In genomic region chr1:87024936-87025537, GRCh38 we compare ENCODE assay signal across 9 cellular contexts.
DNase-seq lines count a peak whose midpoint lies in the region; ATAC-seq, FAIRE-seq and TF ChIP-seq lines count a peak whose summit lies in the region.
"Had no signal": no experiment of that assay in that cellular context is flagged by ENCODE, and none has a peak within 500 bp of the region (broad histone marks: within the 10 kb centered on the region; RNA-seq: fewer than 3 reads in every experiment).

No MANE protein-coding gene starts in this region.

- no peaks in the 10 kb centered on the region for H3K36me3 Mint-ChIP-seq in glutamatergic neuron (ENCODE audit: unreplicated experiment)
- peaks cover 0 to 2% of the 10 kb centered on the region in 2 donors for H3K36me3 Mint-ChIP-seq in stimulated activated naive B cell treated with anti-CD40 and anti-IgM and Interleukin-4, amounts not matched to agents 10 μg/mL and 1 μg/mL and 100 μg/mL, for 72 hours

- H3K9me3 Mint-ChIP-seq in glutamatergic neuron (ENCODE audit: unreplicated experiment), result no peaks in the 10 kb centered on the region
- H3K9me3 Mint-ChIP-seq in stimulated activated naive B cell treated with anti-CD40 and anti-IgM and Interleukin-4, amounts not matched to agents 10 μg/mL and 1 μg/mL and 100 μg/mL, for 72 hours, result no peaks in the 10 kb centered on the region

- H3K27me3 Mint-ChIP-seq in glutamatergic neuron (ENCODE audit: unreplicated experiment), result peaks cover 1% of the 10 kb centered on the region
- H3K27me3 Mint-ChIP-seq in stimulated activated naive B cell treated with anti-CD40 and anti-IgM and Interleukin-4, amounts not matched to agents 10 μg/mL and 1 μg/mL and 100 μg/mL, for 72 hours, result no peaks in the 10 kb centered on the region

- TF ChIP-seq POLR2A in H54 (IDR thresholded peaks at IDR 0.05; ENCODE audit: low read depth, low read length), result no peak

- H3K4me1 ChIP-seq in SK-N-SH (ENCODE audit: control insufficient read depth in 1 of 2, insufficient read depth in 2 of 2, low read depth in 1 of 2, low read length in 1 of 2), result no peaks in the 10 kb centered on the region

- no peaks in the 10 kb centered on the region for H3K9me2 ChIP-seq in SK-N-SH

- H3K27me3 ChIP-seq in SK-N-SH (ENCODE audit: insufficient read depth), result no peaks in the 10 kb centered on the region
- H3K27me3 ChIP-seq: BLaER1 treated with 17β-estradiol and CSF1 and Interleukin-3, amounts not matched to agents 10 nM and 100 nM had no signal

- no peak for TF ChIP-seq EP300 in SK-N-SH (IDR thresholded peaks at IDR 0.05; ENCODE audit: borderline replicate concordance in 1 of 2, low read depth in 1 of 2, low read length in 1 of 2)

- peak; percentile 90 for TF ChIP-seq CTCF in LNCaP clone FGC (IDR thresholded peaks at IDR 0.05; ENCODE audit: control insufficient read depth, extremely low read depth, insufficient read depth)
- peak; percentile 57 for TF ChIP-seq CTCF in SK-N-SH (IDR thresholded peaks at IDR 0.05)
- TF ChIP-seq CTCF in glutamatergic neuron (IDR thresholded peaks at IDR 0.05; ENCODE audit: partially characterized antibody, unreplicated experiment), result peak; percentile 66
- no peak for TF ChIP-seq CTCF in omental fat pad (IDR thresholded peaks at IDR 0.05)

- no peak for ATAC-seq in stimulated activated naive B cell treated with anti-CD40 and anti-IgM and Interleukin-4, amounts not matched to agents 10 μg/mL and 1 μg/mL and 100 μg/mL, for 72 hours (replicated peaks)
- no peak for ATAC-seq in omental fat pad (ENCODE audit: low FRiP score)

- DNase-seq in NCI-H1417 (lab: John Stamatoyannopoulos, UW), result peak in 2 of 3 experiments; percentile 21 to 67
- DNase-seq in NCI-H1417 treated with DMSO at 0.1 percent for 48 hours (lab: John Stamatoyannopoulos, UW), result no peak
- DNase-seq in H54 (ENCODE audit: insufficient read length, low spot score), result peak; percentile 11
- DNase-seq in LNCaP clone FGC (ENCODE audit: low read depth), result peak; percentile 49
- DNase-seq in SK-N-SH, result peak; percentile 34
- no peak for DNase-seq in glutamatergic neuron
- no peak for DNase-seq in stimulated activated naive B cell treated with anti-CD40 and anti-IgM and Interleukin-4, amounts not matched to agents 10 μg/mL and 1 μg/mL and 100 μg/mL, for 72 hours
- no peak for DNase-seq in omental fat pad (ENCODE audit: low spot score)

- no peaks in the 10 kb centered on the region for H3F3A ChIP-seq in SK-N-SH (replicated peaks; ENCODE audit: insufficient read depth)

- 92% methylated on average over 2 of the region's 2 CpGs for WGBS in SK-N-SH (ENCODE audit: low lambda C conversion rate)

- no peak overlapping the region for H3K27ac ChIP-seq in SK-N-SH (ENCODE audit: low read depth in 2 of 2, low read length in 1 of 2)

- peaks cover 8% of the 10 kb centered on the region for H3K4me1 Mint-ChIP-seq in glutamatergic neuron (ENCODE audit: low read depth, unreplicated experiment)
- H3K4me1 Mint-ChIP-seq in stimulated activated naive B cell treated with anti-CD40 and anti-IgM and Interleukin-4, amounts not matched to agents 10 μg/mL and 1 μg/mL and 100 μg/mL, for 72 hours, result peaks cover 8 to 18% of the 10 kb centered on the region in 2 donors

- H3K79me2 ChIP-seq in SK-N-SH (ENCODE audit: insufficient read depth), result 0 out of 2 replicates have a peak, but pooled peaks cover 9% of the 10 kb centered on the region

- H2AFZ ChIP-seq in SK-N-SH (ENCODE audit: low read depth), result no peak overlapping the region

- POLR2A ChIA-PET in SK-N-SH (lab: Yijun Ruan, JAX), result no interaction called here

- H3K27ac Mint-ChIP-seq in glutamatergic neuron (ENCODE audit: unreplicated experiment), result peak overlapping the region; percentile 34
- H3K27ac Mint-ChIP-seq in stimulated activated naive B cell treated with anti-CD40 and anti-IgM and Interleukin-4, amounts not matched to agents 10 μg/mL and 1 μg/mL and 100 μg/mL, for 72 hours, result peak overlapping the region; percentile 56

- CTCF ChIA-PET in SK-N-SH (lab: Yijun Ruan, JAX), result interaction anchor here (0.5 to 1.8 kb wide), 11 partner anchors 8 to 261 kb away, joined by 3 to 7 read pairs (median 3); no protein-coding TSS in a partner anchor

- H3K9ac ChIP-seq in SK-N-SH, result no peak overlapping the region
- H3K9ac ChIP-seq: BLaER1 treated with 17β-estradiol and CSF1 and Interleukin-3, amounts not matched to agents 10 nM and 100 nM had no signal

- H4K20me1 ChIP-seq in SK-N-SH (ENCODE audit: insufficient read depth), result no peaks in the 10 kb centered on the region

- H3K4me2 ChIP-seq in SK-N-SH, result no peak overlapping the region
- H3K4me2 ChIP-seq: BLaER1 treated with 17β-estradiol and CSF1 and Interleukin-3, amounts not matched to agents 10 nM and 100 nM had no signal

- peaks cover 13% of the 10 kb centered on the region for H3K9me3 ChIP-seq in SK-N-SH

- TF ChIP-seq RAD21 in SK-N-SH (IDR thresholded peaks at IDR 0.05; ENCODE audit: low read length), result peak; percentile 76

- H3K4me3 Mint-ChIP-seq in glutamatergic neuron (ENCODE audit: unreplicated experiment), result no peak overlapping the region
- no peak overlapping the region for H3K4me3 Mint-ChIP-seq in stimulated activated naive B cell treated with anti-CD40 and anti-IgM and Interleukin-4, amounts not matched to agents 10 μg/mL and 1 μg/mL and 100 μg/mL, for 72 hours

- peaks cover 0 to 6% of the 10 kb centered on the region in 2 experiments for H3K36me3 ChIP-seq in SK-N-SH (replicated peaks in 1 of 2; ENCODE audit: control insufficient read depth in 1 of 2, insufficient read depth in 2 of 2, low read length in 1 of 2)

- H3K4me3 ChIP-seq in LNCaP clone FGC (ENCODE audit: low read depth, low read length) (no peak overlapping the region), SK-N-SH (ENCODE audit: low read depth in 2 of 2, low read length in 1 of 2) (no peak overlapping the region)
- H3K4me3 ChIP-seq: BLaER1 treated with 17β-estradiol and CSF1 and Interleukin-3, amounts not matched to agents 10 nM and 100 nM had no signal

- FAIRE-seq in H54 (lab: Jason Lieb, UNC), result peak; percentile 88

TF ChIP-seq in SK-N-SH, 30 proteins besides CTCF, POLR2A, EP300 and RAD21:
- TF ChIP-seq SMC3 (IDR thresholded peaks at IDR 0.05; ENCODE audit: low read depth, low read length) (peak; percentile 53), FOSL2 (IDR thresholded peaks at IDR 0.05; ENCODE audit: borderline replicate concordance, low read depth) (no peak)
- TF ChIP-seq, protein P1, sequence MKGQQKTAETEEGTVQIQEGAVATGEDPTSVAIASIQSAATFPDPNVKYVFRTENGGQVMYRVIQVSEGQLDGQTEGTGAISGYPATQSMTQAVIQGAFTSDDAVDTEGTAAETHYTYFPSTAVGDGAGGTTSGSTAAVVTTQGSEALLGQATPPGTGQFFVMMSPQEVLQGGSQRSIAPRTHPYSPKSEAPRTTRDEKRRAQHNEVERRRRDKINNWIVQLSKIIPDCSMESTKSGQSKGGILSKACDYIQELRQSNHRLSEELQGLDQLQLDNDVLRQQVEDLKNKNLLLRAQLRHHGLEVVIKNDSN (IDR thresholded peaks at IDR 0.05; ENCODE audit: borderline replicate concordance, low read depth), result no peak

Comparison
In these comparisons a context has a peak if more than half of its experiments do, and no peak if none do; other contexts are left out.
1. DNase-seq: peak in NCI-H1417 (2 of 3), H54 (single experiment), LNCaP clone FGC (single experiment) and SK-N-SH (single experiment); none in NCI-H1417 treated with DMSO at 0.1 percent for 48 hours (single experiment), glutamatergic neuron (single experiment), stimulated activated naive B cell treated with anti-CD40 and anti-IgM and Interleukin-4, amounts not matched to agents 10 μg/mL and 1 μg/mL and 100 μg/mL, for 72 hours (single experiment) and omental fat pad (single experiment).
2. CTCF ChIP-seq: peak in LNCaP clone FGC (single experiment), SK-N-SH (single experiment) and glutamatergic neuron (single experiment); none in omental fat pad (0 of 3).